Comparison of ENCODE assay signal across 13 cellular contexts in genomic region chr3:130516645-130517512, GRCh38. TPM values are rescaled to one million over a fixed set of nuclear protein-coding genes. Genes with fewer than 3 reads are reported as not detected.
DNase-seq lines count a peak whose midpoint lies in the region; TF ChIP-seq lines count a peak whose summit lies in the region.
"Had no signal": no experiment of that assay in that cellular context is flagged by ENCODE, and none has a peak within 500 bp of the region (broad histone marks: within the 10 kb centered on the region; RNA-seq: fewer than 3 reads in every experiment).

A gene with protein sequence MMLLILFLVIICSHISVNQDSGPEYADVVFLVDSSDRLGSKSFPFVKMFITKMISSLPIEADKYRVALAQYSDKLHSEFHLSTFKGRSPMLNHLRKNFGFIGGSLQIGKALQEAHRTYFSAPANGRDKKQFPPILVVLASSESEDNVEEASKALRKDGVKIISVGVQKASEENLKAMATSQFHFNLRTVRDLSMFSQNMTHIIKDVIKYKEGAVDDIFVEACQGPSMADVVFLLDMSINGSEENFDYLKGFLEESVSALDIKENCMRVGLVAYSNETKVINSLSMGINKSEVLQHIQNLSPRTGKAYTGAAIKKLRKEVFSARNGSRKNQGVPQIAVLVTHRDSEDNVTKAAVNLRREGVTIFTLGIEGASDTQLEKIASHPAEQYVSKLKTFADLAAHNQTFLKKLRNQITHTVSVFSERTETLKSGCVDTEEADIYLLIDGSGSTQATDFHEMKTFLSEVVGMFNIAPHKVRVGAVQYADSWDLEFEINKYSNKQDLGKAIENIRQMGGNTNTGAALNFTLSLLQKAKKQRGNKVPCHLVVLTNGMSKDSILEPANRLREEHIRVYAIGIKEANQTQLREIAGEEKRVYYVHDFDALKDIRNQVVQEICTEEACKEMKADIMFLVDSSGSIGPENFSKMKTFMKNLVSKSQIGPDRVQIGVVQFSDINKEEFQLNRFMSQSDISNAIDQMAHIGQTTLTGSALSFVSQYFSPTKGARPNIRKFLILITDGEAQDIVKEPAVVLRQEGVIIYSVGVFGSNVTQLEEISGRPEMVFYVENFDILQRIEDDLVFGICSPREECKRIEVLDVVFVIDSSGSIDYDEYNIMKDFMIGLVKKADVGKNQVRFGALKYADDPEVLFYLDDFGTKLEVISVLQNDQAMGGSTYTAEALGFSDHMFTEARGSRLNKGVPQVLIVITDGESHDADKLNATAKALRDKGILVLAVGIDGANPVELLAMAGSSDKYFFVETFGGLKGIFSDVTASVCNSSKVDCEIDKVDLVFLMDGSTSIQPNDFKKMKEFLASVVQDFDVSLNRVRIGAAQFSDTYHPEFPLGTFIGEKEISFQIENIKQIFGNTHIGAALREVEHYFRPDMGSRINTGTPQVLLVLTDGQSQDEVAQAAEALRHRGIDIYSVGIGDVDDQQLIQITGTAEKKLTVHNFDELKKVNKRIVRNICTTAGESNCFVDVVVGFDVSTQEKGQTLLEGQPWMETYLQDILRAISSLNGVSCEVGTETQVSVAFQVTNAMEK (N-terminal part only) (plus strand): TSS chr3:130517177. CDS start chr3:130560365, 43,188 bp downstream.

- H3K9me3 ChIP-seq in HUES64 (ENCODE audit: insufficient read depth, low read depth, low read length) (no peaks in the 10 kb centered on the region), mammary epithelial cell (replicated peaks; ENCODE audit: insufficient read depth, low read length) (no peaks in the 10 kb centered on the region), iPS-20b (ENCODE audit: insufficient read depth, low read depth, low read length) (no peaks in the 10 kb centered on the region)

- no peaks in the 10 kb centered on the region for H3K79me2 ChIP-seq in mammary epithelial cell (ENCODE audit: insufficient read depth, low read length)

- no TSS peak for BruUV-seq in mammary epithelial cell (replicated peaks; lab: Mats Ljungman, UMichigan)

- no peaks in the 10 kb centered on the region for H3K36me3 ChIP-seq in HUES64 (ENCODE audit: insufficient read depth, low read length)
- H3K36me3 ChIP-seq in mammary epithelial cell (ENCODE audit: insufficient read depth, low read length) = no peaks in the 10 kb centered on the region
- H3K36me3 ChIP-seq in iPS-20b (ENCODE audit: insufficient read depth, low read depth, low read length) = no peaks in the 10 kb centered on the region
- H3K36me3 ChIP-seq in brain microvascular endothelial cell (replicated peaks) = no peaks in the 10 kb centered on the region

- H3K27me3 ChIP-seq in HUES64 (ENCODE audit: insufficient read depth, low read length) (peaks cover 47% of the 10 kb centered on the region), mammary epithelial cell (ENCODE audit: insufficient read depth, low read length) (peaks cover 13% of the 10 kb centered on the region), iPS-20b (ENCODE audit: insufficient read depth, low read length) (peaks cover 43% of the 10 kb centered on the region), brain microvascular endothelial cell (replicated peaks) (peaks cover 15% of the 10 kb centered on the region)

- H3K9ac ChIP-seq in HUES64 (ENCODE audit: low read depth, low read length) (peak within 1 kb of the TSS; percentile 28), mammary epithelial cell (ENCODE audit: insufficient read depth, low read length) (no peak within 1 kb of the TSS), iPS-20b (ENCODE audit: low read depth, low read length) (no peak within 1 kb of the TSS)

- intact Hi-C loops in mammary epithelial cell (cut with micrococcal nuclease) = no loop called here

- peak within 1 kb of the TSS; percentile 61 for H3K4me3 ChIP-seq in HUES64 (ENCODE audit: low read length)
- H3K4me3 ChIP-seq in mammary epithelial cell (replicated peaks in 1 of 3; ENCODE audit: insufficient read depth in 1 of 3, low read depth in 2 of 3, low read length in 3 of 3) = no peak within 1 kb of the TSS
- peak within 1 kb of the TSS; percentile 77 for H3K4me3 ChIP-seq in iPS-20b (ENCODE audit: low read length)
- H3K4me3 ChIP-seq in skin epidermis = peak within 1 kb of the TSS; percentile 10 to 32 (median 15)
- no peak within 1 kb of the TSS for H3K4me3 ChIP-seq in brain microvascular endothelial cell (ENCODE audit: low read depth, low read length)

- no peak within 1 kb of the TSS for H2AFZ ChIP-seq in mammary epithelial cell (ENCODE audit: low read depth, low read length)

- H3K27ac ChIP-seq in HUES64 (ENCODE audit: low read depth, low read length) (no peak within 1 kb of the TSS), mammary epithelial cell (ENCODE audit: insufficient read depth, low read depth, low read length) (no peak within 1 kb of the TSS), iPS-20b (ENCODE audit: low read length) (no peak within 1 kb of the TSS), skin epidermis (peak within 1 kb of the TSS in 6 of 21 experiments; percentile 23 to 69 (median 34)), brain microvascular endothelial cell (no peak within 1 kb of the TSS)

- dilution Hi-C loops in mammary epithelial cell (cut with HindIII; ENCODE audit: low sequenced_read_pairs) = no loop called here

- H3K4me1 ChIP-seq in HUES64 (ENCODE audit: insufficient read depth, low read length) (peaks cover 7% of the 10 kb centered on the region; the same call in 1 of the 2 replicates), mammary epithelial cell (ENCODE audit: insufficient read depth, low read length) (no peaks in the 10 kb centered on the region), iPS-20b (ENCODE audit: insufficient read depth, low read length) (0 out of 2 replicates have a peak, but pooled peaks cover 4% of the 10 kb centered on the region)

- DNase-seq in mammary epithelial cell (peak; percentile 1), KBM-7 (no peak), brain microvascular endothelial cell (no peak), GDM1 (lab: John Stamatoyannopoulos, UW) (no peak)
- DNase-seq: activated CD4-positive, alpha-beta T cell treated with anti-CD3 and anti-CD28 coated beads, Interleukin-2, amount 10 ng/mL, durations not matched to agents 7 days and 5 days; activated naive CD4-positive, alpha-beta T cell treated with Interleukin-2 at 50 U/mL for 16 hours; DMS153; effector memory CD4-positive, alpha-beta T cell had no signal

- WGBS in HUES64 = 3% methylated on average over 53 of the region's 58 CpGs
- 2% methylated on average over 7 of the region's 58 CpGs for WGBS in mammary epithelial cell (ENCODE audit: low coverage, missing lambda C conversion rate)

- H3K4me2 ChIP-seq in mammary epithelial cell (ENCODE audit: insufficient read depth, low read depth, low read length) = no peak within 1 kb of the TSS

- CTCF ChIA-PET in mammary epithelial cell (lab: Charles Lee; ENCODE audit: low non-redundant PET) = no interaction called here

- H4K20me1 ChIP-seq in mammary epithelial cell (ENCODE audit: insufficient read depth, low read length) = no peaks in the 10 kb centered on the region

- in situ Hi-C loops in mammary epithelial cell (cut with MboI; ENCODE audit: low sequenced_read_pairs in 2 of 2) = no loop called here
- in situ Hi-C loops in KBM-7 (cut with MboI; ENCODE audit: low pct_unique_long_range_greater_than_20kb, low sequenced_read_pairs) = no loop called here
- in situ Hi-C loops in brain microvascular endothelial cell (cut with HindIII; ENCODE audit: low pct_ligation_motif_present, low sequenced_read_pairs) = no loop called here

- TF ChIP-seq CTCF in mammary epithelial cell (conservative IDR thresholded peaks at IDR 0.05 in 1 of 2, IDR thresholded peaks at IDR 0.05 in 1 of 2; ENCODE audit: extremely low read depth in 1 of 2, insufficient read depth in 1 of 2, low read depth in 1 of 2, low read length in 2 of 2) (no peak), brain microvascular endothelial cell (IDR thresholded peaks at IDR 0.05; ENCODE audit: low read depth, low read length, missing control alignments) (no peak)

RNA-seq across cellular contexts. Expression of the gene that starts here (rescaled TPM):
- 0.20 TPM for polyA plus RNA-seq in HUES64 (2013, experiment 1 of 2)
- 0.13 TPM for polyA plus RNA-seq in HUES64 (2013, experiment 2 of 2)
- not detected for total RNA-seq in mammary epithelial cell
- polyA plus RNA-seq in mammary epithelial cell = not detected
- polyA minus RNA-seq in mammary epithelial cell = not detected
- total RNA-seq: activated CD4-positive, alpha-beta T cell treated with anti-CD3 and anti-CD28 coated beads, Interleukin-2, amount 10 ng/mL, durations not matched to agents 7 days and 5 days; kidney epithelial cell; RPMI7951 had no signal

Comparison
In these comparisons a context has a peak if more than half of its experiments do, and no peak if none do; other contexts are left out.
1. Peak in DNase-seq in mammary epithelial cell; RNA of the gene not detected or under 1 TPM.
2. H3K4me3 ChIP-seq: peak in HUES64 (single experiment), iPS-20b (single experiment) and skin epidermis (7 of 7); none in mammary epithelial cell (0 of 3) and brain microvascular endothelial cell (single experiment).